26 cellular contexts compared by ENCODE assay signal in genomic region chr2:109139844-109140396, GRCh38.
"Had no signal": no experiment of that assay in that cellular context is flagged by ENCODE, and none has a peak within 500 bp of the region (broad histone marks: within the 10 kb centered on the region; RNA-seq: fewer than 3 reads in every experiment).

No MANE protein-coding gene starts in this region.

- H3K4me3 ChIP-seq: adrenal gland, body of pancreas, PC-9, SK-N-MC had no signal

- H3K27ac ChIP-seq: adrenal gland, body of pancreas, PC-9, RWPE1, SK-N-MC had no signal

- H3K27ac Mint-ChIP-seq: activated CD4-positive, alpha-beta T cell treated with anti-CD3 and anti-CD28 coated beads for 36 hours; activated CD4-positive, alpha-beta T cell treated with anti-CD3 and anti-CD28 coated beads, Interleukin-2, amount 10 ng/mL, durations not matched to agents 7 days and 5 days; activated CD8-positive, alpha-beta T cell treated with anti-CD3 and anti-CD28 coated beads, Interleukin-2, amount 10 ng/mL, durations not matched to agents 7 days and 5 days; activated naive CD4-positive, alpha-beta T cell treated with anti-CD3 and anti-CD28 coated beads, Interleukin-2, amount 50 U/mL, for 24 hours; activated T-cell treated with anti-CD3 and anti-CD28 coated beads, Interleukin-2, amount 50 U/mL, for 24 hours; activated T-helper 2 cell treated with anti-CD3 and anti-CD28 coated beads, Interferon-gamma antibody, Interleukin-2, Interleukin-4, amounts not matched to agents 10 μg/mL and 5 μg/mL and 100 μg/mL, durations not matched to agents 14 hours and 24 hours and 36 hours; T-helper 1 cell treated with Interleukin-12 subunit alpha and Interleukin-12 subunit beta and Interleukin-4 antibody, amounts not matched to agents 30 μg/mL and 1 μg/mL, for 36 hours; T-helper 2 cell treated with Interferon-gamma antibody and Interleukin-4, amounts not matched to agents 5 μg/mL and 100 μg/mL, for 36 hours had no signal

- DNase-seq: activated CD4-positive, alpha-beta T cell treated with anti-CD3 and anti-CD28 coated beads for 36 hours; activated CD4-positive, alpha-beta T cell treated with anti-CD3 and anti-CD28 coated beads, Interleukin-2, amount 10 ng/mL, durations not matched to agents 7 days and 5 days; activated CD4-positive, alpha-beta T cell treated with anti-CD3 and anti-CD28 coated beads, Interleukin-2, amount 50 U/mL, for 48 hours; activated CD8-positive, alpha-beta T cell treated with anti-CD3 and anti-CD28 coated beads, Interleukin-2, amount 10 ng/mL, durations not matched to agents 7 days and 5 days; activated gamma-delta T cell; activated naive CD4-positive, alpha-beta T cell treated with Interleukin-2 at 50 U/mL for 16 hours; activated T-cell treated with anti-CD3 and anti-CD28 coated beads, Interleukin-2, amount 50 U/mL, for 24 hours; adrenal gland; body of pancreas; caudate nucleus; cerebellar nuclear complex; NCI-H1105; NCI-H1417 treated with DMSO at 0.1 percent for 48 hours; NCI-H187 treated with DMSO at 0.1 percent for 48 hours; NCI-H2081 treated with DMSO at 0.1 percent for 48 hours; NCI-H510A; NCI-H526; NCI-H748 treated with DMSO at 0.1 percent for 48 hours; NK-92 treated with Interleukin-12 subunit alpha and Interleukin-12 subunit beta, amount 100 ng/mL, for 24 hours; PC-9 had no signal

- H3K9me3 Mint-ChIP-seq: activated CD4-positive, alpha-beta T cell treated with anti-CD3 and anti-CD28 coated beads, Interleukin-2, amount 10 ng/mL, durations not matched to agents 7 days and 5 days; activated naive CD4-positive, alpha-beta T cell treated with anti-CD3 and anti-CD28 coated beads, Interleukin-2, amount 50 U/mL, for 24 hours; activated T-cell treated with anti-CD3 and anti-CD28 coated beads, Interleukin-2, amount 50 U/mL, for 24 hours; activated T-helper 2 cell treated with anti-CD3 and anti-CD28 coated beads, Interferon-gamma antibody, Interleukin-2, Interleukin-4, amounts not matched to agents 10 μg/mL and 5 μg/mL and 100 μg/mL, durations not matched to agents 14 hours and 24 hours and 36 hours; T-helper 1 cell treated with Interleukin-12 subunit alpha and Interleukin-12 subunit beta and Interleukin-4 antibody, amounts not matched to agents 30 μg/mL and 1 μg/mL, for 36 hours; T-helper 2 cell treated with Interferon-gamma antibody and Interleukin-4, amounts not matched to agents 5 μg/mL and 100 μg/mL, for 36 hours had no signal

- H3K36me3 Mint-ChIP-seq: activated naive CD4-positive, alpha-beta T cell treated with anti-CD3 and anti-CD28 coated beads, Interleukin-2, amount 50 U/mL, for 24 hours had no signal

- H3K36me3 ChIP-seq: adrenal gland had no signal

- H3K27me3 ChIP-seq: adrenal gland, body of pancreas had no signal

- H3K4me3 Mint-ChIP-seq: activated CD4-positive, alpha-beta T cell treated with anti-CD3 and anti-CD28 coated beads for 36 hours; activated CD4-positive, alpha-beta T cell treated with anti-CD3 and anti-CD28 coated beads, Interleukin-2, amount 10 ng/mL, durations not matched to agents 7 days and 5 days; activated CD8-positive, alpha-beta T cell treated with anti-CD3 and anti-CD28 coated beads, Interleukin-2, amount 10 ng/mL, durations not matched to agents 7 days and 5 days; activated naive CD4-positive, alpha-beta T cell treated with anti-CD3 and anti-CD28 coated beads, Interleukin-2, amount 50 U/mL, for 24 hours; activated T-cell treated with anti-CD3 and anti-CD28 coated beads, Interleukin-2, amount 50 U/mL, for 24 hours; T-helper 1 cell treated with Interleukin-12 subunit alpha and Interleukin-12 subunit beta and Interleukin-4 antibody, amounts not matched to agents 30 μg/mL and 1 μg/mL, for 36 hours; T-helper 2 cell treated with Interferon-gamma antibody and Interleukin-4, amounts not matched to agents 5 μg/mL and 100 μg/mL, for 36 hours had no signal

- H2AFZ ChIP-seq: PC-9 had no signal

- H3K27me3 Mint-ChIP-seq: activated naive CD4-positive, alpha-beta T cell treated with anti-CD3 and anti-CD28 coated beads, Interleukin-2, amount 50 U/mL, for 24 hours had no signal

- H3K4me2 ChIP-seq: PC-9 had no signal

- H3K9me3 ChIP-seq: adrenal gland, body of pancreas had no signal
